ENCODE assay signal across 8 cellular contexts in genomic region chr12:12398026-12398859, GRCh38. TPM values are rescaled to one million over a fixed set of nuclear protein-coding genes. Genes with fewer than 3 reads are reported as not detected.
A peak's percentile ranks its signal among the peaks of the same experiment; 100 is the strongest.
DNase-seq lines count a peak whose midpoint lies in the region; ATAC-seq and TF ChIP-seq lines count a peak whose summit lies in the region.

No MANE protein-coding gene starts in this region.

- no peak for TF ChIP-seq POLR2A in heart left ventricle (IDR thresholded peaks at IDR 0.05)

- no peak overlapping the region for H2BK20ac ChIP-seq in H9 (ENCODE audit: low read depth, low read length, poor library complexity, severe bottlenecking)

- H3K9me3 ChIP-seq in H9 (ENCODE audit: control insufficient read depth, low read depth, low read length) (no peaks in the 10 kb centered on the region), SK-N-SH (no peaks in the 10 kb centered on the region), heart left ventricle (no peaks in the 10 kb centered on the region)

- no peaks in the 10 kb centered on the region for H3K36me3 ChIP-seq in SK-N-SH (replicated peaks in 1 of 2; ENCODE audit: control insufficient read depth in 1 of 2, insufficient read depth in 2 of 2, low read length in 1 of 2)
- H3K36me3 ChIP-seq in heart left ventricle = no peaks in the 10 kb centered on the region

- TF ChIP-seq CTCF in H9 (conservative IDR thresholded peaks at IDR 0.05) (peak; percentile 16; the same call in 2 of the 3 replicates), SK-N-SH (IDR thresholded peaks at IDR 0.05) (peak; percentile 39), heart left ventricle (IDR thresholded peaks at IDR 0.05) (peak in 4 of 12 donors; percentile 11 to 29 (median 28))

- no peak overlapping the region for H3K4me3 Mint-ChIP-seq in H9
- no peak overlapping the region for H3K4me3 Mint-ChIP-seq in stimulated activated effector memory CD8-positive, alpha-beta T cell treated with anti-CD3 and anti-CD28 coated beads, Interleukin-12 subunit alpha, Interleukin-12 subunit beta, amount 100 ng/mL, for 72 hours

- CTCF ChIA-PET in SK-N-SH (lab: Yijun Ruan, JAX) = interaction anchor here (0.8 to 2.6 kb wide), 6 partner anchors 11 to 306 kb away, joined by 3 to 13 read pairs (median 4); partner anchors contain the start of gene DUSP16

- H2BK12ac ChIP-seq in H9 (ENCODE audit: insufficient read length, low read depth, low read length) = no peak overlapping the region

- peak in 1 of 2 experiments; percentile 58; a peak in 1 of 4 replicates for TF ChIP-seq EP300 in SK-N-SH (IDR thresholded peaks at IDR 0.05; ENCODE audit: borderline replicate concordance in 1 of 2, low read depth in 1 of 2, low read length in 1 of 2)

- H3K4me2 ChIP-seq in H9 (ENCODE audit: insufficient read depth, insufficient read length, low read length) (no peak overlapping the region), SK-N-SH (peak overlapping the region; percentile 58)

- H3K27ac ChIP-seq in H9 (ENCODE audit: insufficient read length, low read depth, low read length) (no peak overlapping the region), SK-N-SH (ENCODE audit: low read depth in 2 of 2, low read length in 1 of 2) (peak overlapping the region in 1 of 2 experiments; percentile 65; a peak in 2 of 4 replicates), heart left ventricle (peak overlapping the region in 10 of 12 donors; percentile 44 to 72 (median 56))

- peak; percentile 82 to 96 (median 94) for ATAC-seq in heart left ventricle
- no peak for ATAC-seq in stimulated activated effector memory CD8-positive, alpha-beta T cell treated with anti-CD3 and anti-CD28 coated beads, Interleukin-12 subunit alpha, Interleukin-12 subunit beta, amount 100 ng/mL, for 72 hours
- ATAC-seq in GM18909 (IDR thresholded peaks at IDR 0.05; ENCODE audit: poor library complexity, unreplicated experiment) = no peak
- no peak for ATAC-seq in GM18867 (IDR thresholded peaks at IDR 0.05; ENCODE audit: unreplicated experiment)
- ATAC-seq in left colon = no peak

- no peak overlapping the region for H3K14ac ChIP-seq in H9 (ENCODE audit: insufficient read depth, low read length)

- H3K27me3 ChIP-seq in H9 (ENCODE audit: insufficient read depth, low read length) = no peaks in the 10 kb centered on the region
- no peaks in the 10 kb centered on the region for H3K27me3 ChIP-seq in SK-N-SH (ENCODE audit: insufficient read depth)
- no peaks in the 10 kb centered on the region for H3K27me3 ChIP-seq in heart left ventricle

- H3K27me3 Mint-ChIP-seq in H9 (ENCODE audit: low read depth) = no peaks in the 10 kb centered on the region

- H3K79me1 ChIP-seq in H9 (ENCODE audit: insufficient read depth, low read depth, low read length, poor library complexity, severe bottlenecking) = no peaks in the 10 kb centered on the region

- H3K36me3 Mint-ChIP-seq in H9 (ENCODE audit: insufficient read depth in 1 of 3, low read depth in 3 of 3) = peaks cover 2 to 14% (median 4%) of the 10 kb centered on the region in 3 experiments; a peak in 6 of 7 replicates
- H3K36me3 Mint-ChIP-seq in stimulated activated effector memory CD8-positive, alpha-beta T cell treated with anti-CD3 and anti-CD28 coated beads, Interleukin-12 subunit alpha, Interleukin-12 subunit beta, amount 100 ng/mL, for 72 hours = no peaks in the 10 kb centered on the region

- H2BK15ac ChIP-seq in H9 (ENCODE audit: low read depth, low read length) = no peak overlapping the region

- no peak overlapping the region for H2BK120ac ChIP-seq in H9 (ENCODE audit: low read depth, low read length, poor library complexity, severe bottlenecking)

- H3K79me2 ChIP-seq in H9 (ENCODE audit: insufficient read depth, low read length) (no peaks in the 10 kb centered on the region), SK-N-SH (ENCODE audit: insufficient read depth) (no peaks in the 10 kb centered on the region)

- intact Hi-C loops in heart left ventricle (cut with DNase I) = loop anchor here in 1 of 10 donors (5.0 kb wide), 1 partner anchor 44 kb away; no protein-coding TSS in a partner anchor
- intact Hi-C loops in left colon (cut with DNase I, micrococcal nuclease) = no loop called here

- POLR2A ChIA-PET in SK-N-SH (lab: Yijun Ruan, JAX) = no interaction called here

- peak overlapping the region in 2 of 3 experiments; percentile 1 to 2; a peak in 5 of 7 replicates for H3K27ac Mint-ChIP-seq in H9
- peak overlapping the region; percentile 35 for H3K27ac Mint-ChIP-seq in stimulated activated effector memory CD8-positive, alpha-beta T cell treated with anti-CD3 and anti-CD28 coated beads, Interleukin-12 subunit alpha, Interleukin-12 subunit beta, amount 100 ng/mL, for 72 hours

- no peak overlapping the region for H3K9ac ChIP-seq in H9 (ENCODE audit: extremely low read depth, insufficient read length, low read length)
- peak overlapping the region; percentile 25; the same call in 1 of the 2 replicates for H3K9ac ChIP-seq in SK-N-SH

- H4K20me1 ChIP-seq in H9 (ENCODE audit: control insufficient read depth, insufficient read depth, insufficient read length) (no peaks in the 10 kb centered on the region), SK-N-SH (ENCODE audit: insufficient read depth) (no peaks in the 10 kb centered on the region)

- no peak overlapping the region for H2BK5ac ChIP-seq in H9 (ENCODE audit: insufficient read length, low read length)

- no peak for DNase-seq in H9
- no peak for DNase-seq in SK-N-SH
- peak in 4 of 5 donors; percentile 47 to 73 (median 63) for DNase-seq in heart left ventricle
- DNase-seq in stimulated activated effector memory CD8-positive, alpha-beta T cell treated with anti-CD3 and anti-CD28 coated beads, Interleukin-12 subunit alpha, Interleukin-12 subunit beta, amount 100 ng/mL, for 72 hours (ENCODE audit: low spot score in 2 of 2) = no peak
- DNase-seq in T-helper 1 cell = no peak
- no peak for DNase-seq in left colon

- H3K9me2 ChIP-seq in SK-N-SH = no peaks in the 10 kb centered on the region

- no peak overlapping the region for H3T11ph ChIP-seq in H9 (ENCODE audit: low read length)

- no peak overlapping the region for H2AK5ac ChIP-seq in H9 (ENCODE audit: insufficient read length, low read length)

- H4K5ac ChIP-seq in H9 (ENCODE audit: insufficient read length, low read depth, low read length) = no peak overlapping the region

- H3K4me3 ChIP-seq in SK-N-SH (ENCODE audit: low read depth in 2 of 2, low read length in 1 of 2) (peak overlapping the region in 1 of 2 experiments; percentile 25; a peak in 1 of 4 replicates), heart left ventricle (no peak overlapping the region)

- peaks cover 43 to 45% of the 10 kb centered on the region in 2 experiments for H3K4me1 Mint-ChIP-seq in H9
- peaks cover 47% of the 10 kb centered on the region for H3K4me1 Mint-ChIP-seq in stimulated activated effector memory CD8-positive, alpha-beta T cell treated with anti-CD3 and anti-CD28 coated beads, Interleukin-12 subunit alpha, Interleukin-12 subunit beta, amount 100 ng/mL, for 72 hours

- H3K9me3 Mint-ChIP-seq in H9 = peaks cover 2 to 3% of the 10 kb centered on the region in 2 experiments; a peak in 1 of 5 replicates
- no peaks in the 10 kb centered on the region for H3K9me3 Mint-ChIP-seq in stimulated activated effector memory CD8-positive, alpha-beta T cell treated with anti-CD3 and anti-CD28 coated beads, Interleukin-12 subunit alpha, Interleukin-12 subunit beta, amount 100 ng/mL, for 72 hours

- H3K18ac ChIP-seq in H9 (ENCODE audit: insufficient read length, low read depth, low read length) = no peak overlapping the region

- peak; percentile 49 for TF ChIP-seq RAD21 in SK-N-SH (IDR thresholded peaks at IDR 0.05; ENCODE audit: low read length)

- no peak overlapping the region for H4K8ac ChIP-seq in H9 (replicated peaks; ENCODE audit: insufficient read length, low read depth, low read length)

- H3K23me2 ChIP-seq in H9 (ENCODE audit: insufficient read length, low read depth, low read length, poor library complexity, severe bottlenecking) = no peaks in the 10 kb centered on the region

- H4K91ac ChIP-seq in H9 (ENCODE audit: insufficient read length, low read depth, low read length) = no peak overlapping the region

- H3K4me1 ChIP-seq in H9 (ENCODE audit: insufficient read depth, low read length) (peaks cover 8% of the 10 kb centered on the region; the same call in 1 of the 2 replicates), SK-N-SH (ENCODE audit: control insufficient read depth in 1 of 2, insufficient read depth in 2 of 2, low read depth in 1 of 2, low read length in 1 of 2) (peaks cover 4 to 15% of the 10 kb centered on the region in 2 experiments; a peak in 2 of 4 replicates), heart left ventricle (peaks cover 0 to 33% (median 16%) of the 10 kb centered on the region in 12 donors)

- no peak overlapping the region for H3K56ac ChIP-seq in H9 (ENCODE audit: insufficient read length, low read depth, low read length)

- WGBS in H9 (ENCODE audit: extremely low coverage, insufficient read length, low lambda C conversion rate) = no CpG with 5 or more reads among the region's 7 CpGs
- WGBS in SK-N-SH (ENCODE audit: low lambda C conversion rate) = 39% methylated on average over 7 of the region's 7 CpGs
- 51 to 67% (median 56%) methylated on average over 7 of the region's 7 CpGs for WGBS in heart left ventricle, 4 donors

- H3F3A ChIP-seq in SK-N-SH (replicated peaks; ENCODE audit: insufficient read depth) = peaks cover 4% of the 10 kb centered on the region

- no peak overlapping the region for H3K23ac ChIP-seq in H9 (ENCODE audit: insufficient read length, low read depth, low read length)

- H2AFZ ChIP-seq in H9 (ENCODE audit: low read length) (no peak overlapping the region), SK-N-SH (ENCODE audit: low read depth) (0 out of 2 replicates have a peak overlapping the region, but pooled peaks have one; percentile 11)

- no peak overlapping the region for H3K4ac ChIP-seq in H9 (ENCODE audit: low read depth, low read length)

TF ChIP-seq in SK-N-SH, 30 proteins besides CTCF, POLR2A, EP300 and RAD21 (continues in another document):
- peak; percentile 20; the same call in 1 of the 2 replicates for TF ChIP-seq MAX (IDR thresholded peaks at IDR 0.05; ENCODE audit: low read depth)

RNA-seq across cellular contexts. Expression of gene BORCS5, which starts 41.4 kb away (rescaled TPM):
- total RNA-seq in H9 (2021) = 13.4 and 13.9 TPM in 2 replicates
- polyA plus RNA-seq in SK-N-SH (2012; rRNA removed) = 13.6 and 16.3 TPM in 2 replicates
- polyA plus RNA-seq in SK-N-SH (2012; cell fraction: cytosol; rRNA removed) = 10.4 and 11.8 TPM in 2 replicates
- polyA plus RNA-seq in SK-N-SH (2012; cell fraction: nucleus; rRNA removed) = 10.6 and 13.9 TPM in 2 replicates
- total RNA-seq in heart left ventricle = 10 to 100 TPM in 6 of 9 donors, 1 to 10 TPM in 3; 7.6 to 21.3 (median 12.3) TPM
- polyA plus RNA-seq in heart left ventricle = 1 to 10 TPM; 3.9 to 8.5 TPM
- 10 to 100 TPM; 12.2 to 13.8 TPM for total RNA-seq in left colon

RNA-seq across cellular contexts. Expression of gene MANSC1, which starts 48.2 kb away (rescaled TPM):
- total RNA-seq in H9 (2021) (9.1 and 9.8 TPM in 2 replicates), heart left ventricle (10 to 100 TPM in 5 of 9 donors, 1 to 10 TPM in 4; 8.1 to 23.1 (median 11.3) TPM), left colon (10 to 100 TPM; 48.0 to 62.8 TPM)
- polyA plus RNA-seq in SK-N-SH (2012; rRNA removed) (2.9 and 3.7 TPM in 2 replicates), heart left ventricle (10 to 100 TPM in 1 of 2 donors, 1 to 10 TPM in 1; 4.5 to 11.1 TPM)
- 4.7 and 5.1 TPM in 2 replicates for polyA plus RNA-seq in SK-N-SH (2012; cell fraction: cytosol; rRNA removed)
- 1.2 and 1.7 TPM in 2 replicates for polyA plus RNA-seq in SK-N-SH (2012; cell fraction: nucleus; rRNA removed)

Comparison
In these comparisons a context has a peak if more than half of its experiments do, and no peak if none do; other contexts are left out.
1. DNase-seq: peak in heart left ventricle (4 of 5); none in H9 (single experiment), SK-N-SH (single experiment), stimulated activated effector memory CD8-positive, alpha-beta T cell treated with anti-CD3 and anti-CD28 coated beads, Interleukin-12 subunit alpha, Interleukin-12 subunit beta, amount 100 ng/mL, for 72 hours (0 of 2), T-helper 1 cell (0 of 5) and left colon (0 of 2).
2. ATAC-seq: peak in heart left ventricle (4 of 4); none in stimulated activated effector memory CD8-positive, alpha-beta T cell treated with anti-CD3 and anti-CD28 coated beads, Interleukin-12 subunit alpha, Interleukin-12 subunit beta, amount 100 ng/mL, for 72 hours (single experiment), GM18909 (single experiment), GM18867 (single experiment) and left colon (single experiment).